ENCODE assay signal across 1 cellular context in genomic region chr6:144095134-144096002, GRCh38.
TF ChIP-seq lines count a peak whose summit lies in the region.

SF3B5 (minus strand) TSS chr6:144095573; CDS start chr6:144095497, 76 bp downstream.

TF ChIP-seq in HepG2, 621 proteins besides CTCF, POLR2A, EP300 and RAD21 (continued from another document and continues in another):
- peak; percentile 94 for TF ChIP-seq ATF2 (CRISPR knock-in tag; IDR thresholded peaks at IDR 0.05)
- no peak; the same call in 1 of the 2 replicates for TF ChIP-seq ZNF609 (CRISPR knock-in tag; IDR thresholded peaks at IDR 0.05; ENCODE audit: borderline replicate concordance)
- 0 out of 2 replicates have a peak, but pooled peaks have one; percentile 54 for TF ChIP-seq ZNF253 (CRISPR knock-in tag; IDR thresholded peaks at IDR 0.05; ENCODE audit: borderline replicate concordance)
- peak; percentile 72; the same call in 1 of the 2 replicates for TF ChIP-seq SNAI1 (CRISPR knock-in tag; IDR thresholded peaks at IDR 0.05; ENCODE audit: borderline replicate concordance)
- TF ChIP-seq ZNF30 (CRISPR knock-in tag; IDR thresholded peaks at IDR 0.05) = no peak
- TF ChIP-seq HCFC1 (IDR thresholded peaks at IDR 0.05; ENCODE audit: low read depth, low read length) = peak; percentile 87; the same call in 1 of the 2 replicates
- TF ChIP-seq BHLHE40 (IDR thresholded peaks at IDR 0.05; ENCODE audit: low read length) = no peak; the same call in 1 of the 2 replicates
- peak; percentile 77 for TF ChIP-seq MNT (IDR thresholded peaks at IDR 0.05)
- TF ChIP-seq MATR3 (CRISPR knock-in tag; IDR thresholded peaks at IDR 0.05) = no peak
- TF ChIP-seq PCBP1 (IDR thresholded peaks at IDR 0.05; ENCODE audit: borderline replicate concordance, low read depth, low read length) = peak; percentile 90; the same call in 1 of the 2 replicates
- peak; percentile 91 for TF ChIP-seq MEF2D (CRISPR knock-in tag; IDR thresholded peaks at IDR 0.05)
- peak; percentile 93 for TF ChIP-seq BORCS8-MEF2B (CRISPR knock-in tag; IDR thresholded peaks at IDR 0.05)
- no peak; the same call in 1 of the 2 replicates for TF ChIP-seq CHD4 (IDR thresholded peaks at IDR 0.05; ENCODE audit: borderline replicate concordance, low read length)
- TF ChIP-seq KLF13 (CRISPR knock-in tag; IDR thresholded peaks at IDR 0.05) = peak; percentile 85
- peak; percentile 99 for TF ChIP-seq SMAD3 (CRISPR knock-in tag; IDR thresholded peaks at IDR 0.05)
- no peak for TF ChIP-seq HOXA9 (CRISPR knock-in tag; IDR thresholded peaks at IDR 0.05; ENCODE audit: borderline replicate concordance)
- peak; percentile 84; the same call in 1 of the 2 replicates for TF ChIP-seq EHMT2 (IDR thresholded peaks at IDR 0.05; ENCODE audit: borderline replicate concordance, low read depth, low read length)
- TF ChIP-seq ZNF513 (CRISPR knock-in tag; conservative IDR thresholded peaks at IDR 0.05) = peak; percentile 15; the same call in 1 of the 2 replicates
- TF ChIP-seq ZNF230 (CRISPR knock-in tag; IDR thresholded peaks at IDR 0.05) = peak; percentile 97
- TF ChIP-seq SMAD1 (CRISPR knock-in tag; IDR thresholded peaks at IDR 0.05; ENCODE audit: borderline replicate concordance, low read depth) = no peak; the same call in 1 of the 2 replicates
- TF ChIP-seq ZNF547 (CRISPR knock-in tag; IDR thresholded peaks at IDR 0.05) = peak; percentile 76
- TF ChIP-seq ZBTB46 (CRISPR knock-in tag; IDR thresholded peaks at IDR 0.05; ENCODE audit: borderline replicate concordance) = no peak
- 0 out of 2 replicates have a peak, but pooled peaks have one; percentile 56 for TF ChIP-seq RELA (CRISPR knock-in tag; IDR thresholded peaks at IDR 0.05)
- TF ChIP-seq ZHX2 (IDR thresholded peaks at IDR 0.05; ENCODE audit: low read depth) = peak; percentile 98
- peak; percentile 6; the same call in 1 of the 2 replicates for TF ChIP-seq ZHX2 (CRISPR knock-in tag; IDR thresholded peaks at IDR 0.05; ENCODE audit: borderline replicate concordance)
- peak; percentile 95 for TF ChIP-seq HBP1 (CRISPR knock-in tag; IDR thresholded peaks at IDR 0.05; ENCODE audit: low read depth)
